1 cellular context compared by ENCODE assay signal in genomic region chr17:16938031-16938430, GRCh38.
TF ChIP-seq lines count a peak whose summit lies in the region.

No MANE protein-coding gene starts in this region.

TF ChIP-seq in WTC11, 78 proteins besides CTCF, POLR2A, EP300 and RAD21 (continued from another document):
- no peak for TF ChIP-seq PRDM15 (CRISPR knock-in tag; IDR thresholded peaks at IDR 0.05)
- no peak for TF ChIP-seq OVOL2 (CRISPR knock-in tag; IDR thresholded peaks at IDR 0.05; ENCODE audit: borderline replicate concordance)
- TF ChIP-seq NFATC4 (CRISPR knock-in tag; IDR thresholded peaks at IDR 0.05), result no peak
- no peak for TF ChIP-seq ESRRA (CRISPR knock-in tag; IDR thresholded peaks at IDR 0.05; ENCODE audit: borderline replicate concordance)
- TF ChIP-seq NR3C1 (CRISPR knock-in tag; conservative IDR thresholded peaks at IDR 0.05; ENCODE audit: low read depth), result no peak
- TF ChIP-seq EMX1 (CRISPR knock-in tag; IDR thresholded peaks at IDR 0.05), result no peak
- no peak for TF ChIP-seq ZBTB21 (CRISPR knock-in tag; IDR thresholded peaks at IDR 0.05; ENCODE audit: borderline replicate concordance)
- no peak for TF ChIP-seq GABPB1 (CRISPR knock-in tag; IDR thresholded peaks at IDR 0.05)
- no peak for TF ChIP-seq ZBTB43 (CRISPR knock-in tag; IDR thresholded peaks at IDR 0.05)
- no peak for TF ChIP-seq GTF2I (CRISPR knock-in tag; conservative IDR thresholded peaks at IDR 0.05)
- no peak for TF ChIP-seq TEAD1 (CRISPR knock-in tag; IDR thresholded peaks at IDR 0.05)
